9 cellular contexts compared by ENCODE assay signal in genomic region chr11:898160-898517, GRCh38. TPM values are rescaled to one million over a fixed set of nuclear protein-coding genes. Genes with fewer than 3 reads are reported as not detected.
A peak's percentile ranks its signal among the peaks of the same experiment; 100 is the strongest.
DNase-seq lines count a peak whose midpoint lies in the region; ATAC-seq and TF ChIP-seq lines count a peak whose summit lies in the region.
"Had no signal": no experiment of that assay in that cellular context is flagged by ENCODE, and none has a peak within 500 bp of the region (broad histone marks: within the 10 kb centered on the region; RNA-seq: fewer than 3 reads in every experiment).

No MANE protein-coding gene starts in this region.

- H3K27me3 ChIP-seq in GM23338 (ENCODE audit: insufficient read depth): no peaks in the 10 kb centered on the region

- H3K4me3 ChIP-seq in AG04449 (ENCODE audit: low read depth, low read length) (no peak overlapping the region), GM23338 (no peak overlapping the region)

- no peak overlapping the region for H3K27ac ChIP-seq in GM23338 (ENCODE audit: low read depth)

- no peaks in the 10 kb centered on the region for H3K79me2 ChIP-seq in GM23338 (replicated peaks; ENCODE audit: insufficient read depth)

- peak; percentile 71 for ATAC-seq in GM23338
- ATAC-seq in left ventricle myocardium superior: peak; percentile 13
- ATAC-seq in HG02610 (IDR thresholded peaks at IDR 0.05; ENCODE audit: unreplicated experiment): no peak
- no peak for ATAC-seq in HG03342 (IDR thresholded peaks at IDR 0.05; ENCODE audit: unreplicated experiment)
- ATAC-seq in GM21619 (IDR thresholded peaks at IDR 0.05; ENCODE audit: unreplicated experiment): no peak

- H3K36me3 ChIP-seq in GM23338 (ENCODE audit: insufficient read depth): peaks cover 4% of the 10 kb centered on the region

- no peaks in the 10 kb centered on the region for H3K4me1 ChIP-seq in GM23338 (ENCODE audit: insufficient read depth)

- H3K4me1 Mint-ChIP-seq in GM23338: peaks cover 3% of the 10 kb centered on the region; the same call in 2 of the 3 replicates

- DNase-seq in AG04449 (ENCODE audit: low read depth, low spot score): no peak
- DNase-seq in GM23338 (ENCODE audit: low spot score): peak; percentile 62
- peak; percentile 21 for DNase-seq in SK-MEL-5 (ENCODE audit: low read depth, low spot score)
- DNase-seq in left ventricle myocardium superior: no peak
- no peak for DNase-seq in T-helper 1 cell

- H3K27me3 Mint-ChIP-seq in GM23338 (ENCODE audit: insufficient read depth, low read depth, poor library complexity): peaks cover 4% of the 10 kb centered on the region

- no peaks in the 10 kb centered on the region; the same call in 1 of the 2 replicates for H4K20me1 ChIP-seq in GM23338 (replicated peaks; ENCODE audit: insufficient read depth)

- POLR2A ChIA-PET in AG04449 (lab: Yijun Ruan, JAX): no interaction called here

- H3K9me3 Mint-ChIP-seq in GM23338: no peaks in the 10 kb centered on the region
- H3K9me3 Mint-ChIP-seq: activated naive CD4-positive, alpha-beta T cell treated with anti-CD3 and anti-CD28 coated beads, Interleukin-2, amount 50 U/mL, for 72 hours had no signal

- CTCF ChIA-PET in AG04449 (lab: Yijun Ruan, JAX): interaction anchor here (0.6 to 1.6 kb wide), 5 partner anchors 11 to 79 kb away, joined by 3 to 7 read pairs (median 3); partner anchors contain the start of genes AP2A2 and PNPLA2

- peaks cover 34% of the 10 kb centered on the region for H3K36me3 Mint-ChIP-seq in GM23338 (ENCODE audit: low read depth)
- H3K36me3 Mint-ChIP-seq: activated naive CD4-positive, alpha-beta T cell treated with anti-CD3 and anti-CD28 coated beads, Interleukin-2, amount 50 U/mL, for 72 hours had no signal

- TF ChIP-seq CTCF in AG04449 (IDR thresholded peaks at IDR 0.05; ENCODE audit: insufficient read depth, low read length, missing control alignments) (peak; percentile 49), GM23338 (conservative IDR thresholded peaks at IDR 0.05; ENCODE audit: low read depth in 2 of 2) (peak; percentile 36 to 61)

- no peak overlapping the region for H3K4me2 ChIP-seq in GM23338

- no peaks in the 10 kb centered on the region for H3F3A ChIP-seq in GM23338 (replicated peaks; ENCODE audit: low read depth)

- no peak overlapping the region; the same call in 1 of the 2 replicates for H3K27ac Mint-ChIP-seq in GM23338
- H3K27ac Mint-ChIP-seq: activated naive CD4-positive, alpha-beta T cell treated with anti-CD3 and anti-CD28 coated beads, Interleukin-2, amount 50 U/mL, for 72 hours had no signal

- H2AFZ ChIP-seq in GM23338: no peak overlapping the region

- intact Hi-C loops in left ventricle myocardium superior (cut with micrococcal nuclease): no loop called here

- in situ Hi-C loops in SK-MEL-5 (cut with HindIII; ENCODE audit: low pct_unique_long_range_greater_than_20kb, low sequenced_read_pairs): no loop called here

- no peaks in the 10 kb centered on the region for H3K9me2 ChIP-seq in GM23338 (ENCODE audit: insufficient read depth)

- no peak overlapping the region for H3K4me3 Mint-ChIP-seq in GM23338

TF ChIP-seq in GM23338, 12 proteins besides CTCF, POLR2A, EP300 and RAD21 (continues in another document):
- TF ChIP-seq NANOG (IDR thresholded peaks at IDR 0.05; ENCODE audit: borderline replicate concordance) (no peak), JUNB (IDR thresholded peaks at IDR 0.05; ENCODE audit: unreplicated experiment) (no peak), ZNF331 (CRISPR knock-in tag; IDR thresholded peaks at IDR 0.05; ENCODE audit: low read depth) (no peak), CREB1 (CRISPR knock-in tag; IDR thresholded peaks at IDR 0.05; ENCODE audit: low read depth) (no peak), ETS1 (IDR thresholded peaks at IDR 0.05) (no peak), ZNF114 (CRISPR knock-in tag; IDR thresholded peaks at IDR 0.05) (no peak)

RNA-seq across cellular contexts. Expression of gene CHID1, which starts 12.5 kb away (rescaled TPM):
- 51.2 and 67.3 TPM in 2 replicates for total RNA-seq in GM23338 (2014; rRNA removed; shearing (Covaris generic))
- polyA plus RNA-seq in GM23338 (2016; fragmentation: Nextera tagmentation; extraction: Ambion mirVana): 54.1 and 55.4 TPM in 2 replicates
- 21.8 and 31.0 TPM in 2 replicates for total RNA-seq in SK-MEL-5 (2014; rRNA removed; shearing (Covaris generic))
- polyA plus RNA-seq in SK-MEL-5 (2015; cell fraction: cytosol; rRNA removed): 248 and 307 TPM in 2 replicates
- 47.5 and 57.7 TPM in 2 replicates for polyA plus RNA-seq in SK-MEL-5 (2015; cell fraction: nucleus; rRNA removed)
- 53.0 TPM for total RNA-seq in left ventricle myocardium superior

RNA-seq across cellular contexts. Expression of gene AP2A2, which starts 27.5 kb away (rescaled TPM):
- total RNA-seq in GM23338 (2014; rRNA removed; shearing (Covaris generic)): 36.4 and 47.5 TPM in 2 replicates
- polyA plus RNA-seq in GM23338 (2016; fragmentation: Nextera tagmentation; extraction: Ambion mirVana): 23.7 and 28.4 TPM in 2 replicates
- 14.6 and 16.2 TPM in 2 replicates for total RNA-seq in SK-MEL-5 (2014; rRNA removed; shearing (Covaris generic))
- polyA plus RNA-seq in SK-MEL-5 (2015; cell fraction: cytosol; rRNA removed): 31.1 and 58.9 TPM in 2 replicates
- polyA plus RNA-seq in SK-MEL-5 (2015; cell fraction: nucleus; rRNA removed): 94.3 and 150 TPM in 2 replicates
- 42.6 TPM for total RNA-seq in left ventricle myocardium superior

RNA-seq across cellular contexts. Expression of gene TSPAN4, which starts 55.5 kb away (rescaled TPM):
- total RNA-seq in GM23338 (2014; rRNA removed; shearing (Covaris generic)): 145 and 150 TPM in 2 replicates
- 76.8 and 88.4 TPM in 2 replicates for polyA plus RNA-seq in GM23338 (2016; fragmentation: Nextera tagmentation; extraction: Ambion mirVana)
- total RNA-seq in SK-MEL-5 (2014; rRNA removed; shearing (Covaris generic)): 150 and 167 TPM in 2 replicates
- 296 and 338 TPM in 2 replicates for polyA plus RNA-seq in SK-MEL-5 (2015; cell fraction: cytosol; rRNA removed)
- polyA plus RNA-seq in SK-MEL-5 (2015; cell fraction: nucleus; rRNA removed): 237 and 280 TPM in 2 replicates
- 40.5 TPM for total RNA-seq in left ventricle myocardium superior

RNA-seq across cellular contexts. Expression of gene POLR2L, which starts 55.8 kb away (rescaled TPM):
- total RNA-seq in GM23338 (2014; rRNA removed; shearing (Covaris generic)): 32.2 and 34.0 TPM in 2 replicates
- 369 TPM in 2 replicates for polyA plus RNA-seq in GM23338 (2016; fragmentation: Nextera tagmentation; extraction: Ambion mirVana)
- 397 and 411 TPM in 2 replicates for total RNA-seq in SK-MEL-5 (2014; rRNA removed; shearing (Covaris generic))
- 169 and 235 TPM in 2 replicates for polyA plus RNA-seq in SK-MEL-5 (2015; cell fraction: cytosol; rRNA removed)
- 21.6 and 25.2 TPM in 2 replicates for polyA plus RNA-seq in SK-MEL-5 (2015; cell fraction: nucleus; rRNA removed)
- total RNA-seq in left ventricle myocardium superior: 266 TPM

Comparison
In these comparisons a context has a peak if more than half of its experiments do, and no peak if none do; other contexts are left out.
1. DNase-seq: peak in GM23338 (single experiment) and SK-MEL-5 (single experiment); none in AG04449 (single experiment), left ventricle myocardium superior (single experiment) and T-helper 1 cell (0 of 5).
2. ATAC-seq: peak in GM23338 (single experiment) and left ventricle myocardium superior (single experiment); none in HG02610 (single experiment), HG03342 (single experiment) and GM21619 (single experiment).